Comparison of ENCODE assay signal across 13 cellular contexts in genomic region chr15:100910119-100910518, GRCh38. TPM values are rescaled to one million over a fixed set of nuclear protein-coding genes. Genes with fewer than 3 reads are reported as not detected.
A peak's percentile ranks its signal among the peaks of the same experiment; 100 is the strongest.
DNase-seq lines count a peak whose midpoint lies in the region; ATAC-seq and TF ChIP-seq lines count a peak whose summit lies in the region.
"Had no signal": no experiment of that assay in that cellular context is flagged by ENCODE, and none has a peak within 500 bp of the region (broad histone marks: within the 10 kb centered on the region; RNA-seq: fewer than 3 reads in every experiment).

No MANE protein-coding gene starts in this region.

- TF ChIP-seq CTCF in cardiac muscle cell (IDR thresholded peaks at IDR 0.05; ENCODE audit: low read depth, low read length) (peak; percentile 35), VCaP (conservative IDR thresholded peaks at IDR 0.05) (peak; percentile 66), glutamatergic neuron (IDR thresholded peaks at IDR 0.05; ENCODE audit: partially characterized antibody, unreplicated experiment) (peak; percentile 41), vagina (IDR thresholded peaks at IDR 0.05) (no peak)

- H3K4me3 Mint-ChIP-seq in glutamatergic neuron (ENCODE audit: unreplicated experiment): no peak overlapping the region

- H3K4me1 ChIP-seq in cardiac muscle cell (ENCODE audit: low read depth) (no peaks in the 10 kb centered on the region), vagina (peaks cover 3% of the 10 kb centered on the region)

- H3K36me3 Mint-ChIP-seq in glutamatergic neuron (ENCODE audit: unreplicated experiment): peaks cover 10% of the 10 kb centered on the region

- no peak for DNase-seq in cardiac muscle cell (ENCODE audit: low read depth in 1 of 2, low spot score in 1 of 2)
- no peak for DNase-seq in left cardiac atrium
- no peak for DNase-seq in glutamatergic neuron
- no peak for DNase-seq in vagina (ENCODE audit: extremely low spot score in 2 of 2)
- no peak for DNase-seq in NCI-H1436 (lab: John Stamatoyannopoulos, UW)
- DNase-seq: activated CD8-positive, alpha-beta memory T cell treated with anti-CD3 and anti-CD28 coated beads, Interleukin-2, amount 50 U/mL, for 48 hours; DMS79 treated with DMSO at 0.1 percent for 48 hours; heart right ventricle; NCI-H2227 treated with DMSO at 0.1 percent for 48 hours; testis had no signal

- H3K4me1 Mint-ChIP-seq in glutamatergic neuron (ENCODE audit: low read depth, unreplicated experiment): peaks cover 9% of the 10 kb centered on the region

- peaks cover 4% of the 10 kb centered on the region for H3K27me3 Mint-ChIP-seq in glutamatergic neuron (ENCODE audit: unreplicated experiment)

- H3K9me3 ChIP-seq in cardiac muscle cell (ENCODE audit: low read depth): no peaks in the 10 kb centered on the region
- H3K9me3 ChIP-seq in vagina: no peaks in the 10 kb centered on the region
- H3K9me3 ChIP-seq: testis had no signal

- intact Hi-C loops in left cardiac atrium (cut with DNase I) (loop anchor here in 1 of 2 donors (10.0 kb wide), 1 partner anchor 355 kb away; no protein-coding TSS in a partner anchor), vagina (cut with DNase I) (loop anchor here (10.0 kb wide), 1 partner anchor 345 kb away; the partner anchor contains the start of gene CHSY1)

- no peak overlapping the region for H3K27ac ChIP-seq in cardiac muscle cell
- H3K27ac ChIP-seq in VCaP: peak overlapping the region; percentile 27
- peak overlapping the region; percentile 20 for H3K27ac ChIP-seq in vagina
- H3K27ac ChIP-seq: testis had no signal

- no peak for TF ChIP-seq POLR2A in vagina (IDR thresholded peaks at IDR 0.05)

- no peaks in the 10 kb centered on the region for H3K36me3 ChIP-seq in cardiac muscle cell
- no peaks in the 10 kb centered on the region for H3K36me3 ChIP-seq in vagina

- ATAC-seq in left cardiac atrium (no peak), HG03139 (IDR thresholded peaks at IDR 0.05; ENCODE audit: unreplicated experiment) (no peak), HG02610 (IDR thresholded peaks at IDR 0.05; ENCODE audit: unreplicated experiment) (no peak)

- no peaks in the 10 kb centered on the region for H3K27me3 ChIP-seq in cardiac muscle cell
- H3K27me3 ChIP-seq in vagina: no peaks in the 10 kb centered on the region
- H3K27me3 ChIP-seq: testis had no signal

- no peak overlapping the region for H3K27ac Mint-ChIP-seq in glutamatergic neuron (ENCODE audit: unreplicated experiment)

- H3K4me3 ChIP-seq in cardiac muscle cell (no peak overlapping the region), vagina (no peak overlapping the region)
- H3K4me3 ChIP-seq: heart right ventricle, testis had no signal

- H3K9me3 Mint-ChIP-seq in glutamatergic neuron (ENCODE audit: unreplicated experiment): no peaks in the 10 kb centered on the region

RNA-seq across cellular contexts. Expression of gene LRRK1, which starts 9.0 kb away (rescaled TPM):
- 0.39 and 1.0 TPM in 2 replicates for total RNA-seq in cardiac muscle cell
- 0.12 and 0.72 TPM in 2 replicates for polyA plus RNA-seq in cardiac muscle cell
- total RNA-seq in left cardiac atrium: 1 to 10 TPM; 5.2 to 9.1 TPM
- total RNA-seq in glutamatergic neuron (ENCODE audit: unreplicated experiment): 1.5 TPM
- 21.1 TPM for total RNA-seq in vagina

RNA-seq across cellular contexts. Expression of gene ALDH1A3, which starts 30.5 kb away (rescaled TPM):
- total RNA-seq in cardiac muscle cell: not detected in 2 replicates
- 0.28 TPM in 1 of 2 replicates, not detected in the other for polyA plus RNA-seq in cardiac muscle cell
- total RNA-seq in left cardiac atrium: 10 to 100 TPM in 1 of 2 donors, 1 to 10 TPM in 1; 3.4 to 13.7 TPM
- 2.8 TPM for total RNA-seq in glutamatergic neuron (ENCODE audit: unreplicated experiment)
- 62.9 TPM for total RNA-seq in vagina

Comparison
In these comparisons a context has a peak if more than half of its experiments do, and no peak if none do; other contexts are left out.
1. CTCF ChIP-seq: peak in cardiac muscle cell (single experiment), VCaP (single experiment) and glutamatergic neuron (single experiment); none in vagina (0 of 3).